10 cellular contexts compared by ENCODE assay signal in the genomic region with DNA sequence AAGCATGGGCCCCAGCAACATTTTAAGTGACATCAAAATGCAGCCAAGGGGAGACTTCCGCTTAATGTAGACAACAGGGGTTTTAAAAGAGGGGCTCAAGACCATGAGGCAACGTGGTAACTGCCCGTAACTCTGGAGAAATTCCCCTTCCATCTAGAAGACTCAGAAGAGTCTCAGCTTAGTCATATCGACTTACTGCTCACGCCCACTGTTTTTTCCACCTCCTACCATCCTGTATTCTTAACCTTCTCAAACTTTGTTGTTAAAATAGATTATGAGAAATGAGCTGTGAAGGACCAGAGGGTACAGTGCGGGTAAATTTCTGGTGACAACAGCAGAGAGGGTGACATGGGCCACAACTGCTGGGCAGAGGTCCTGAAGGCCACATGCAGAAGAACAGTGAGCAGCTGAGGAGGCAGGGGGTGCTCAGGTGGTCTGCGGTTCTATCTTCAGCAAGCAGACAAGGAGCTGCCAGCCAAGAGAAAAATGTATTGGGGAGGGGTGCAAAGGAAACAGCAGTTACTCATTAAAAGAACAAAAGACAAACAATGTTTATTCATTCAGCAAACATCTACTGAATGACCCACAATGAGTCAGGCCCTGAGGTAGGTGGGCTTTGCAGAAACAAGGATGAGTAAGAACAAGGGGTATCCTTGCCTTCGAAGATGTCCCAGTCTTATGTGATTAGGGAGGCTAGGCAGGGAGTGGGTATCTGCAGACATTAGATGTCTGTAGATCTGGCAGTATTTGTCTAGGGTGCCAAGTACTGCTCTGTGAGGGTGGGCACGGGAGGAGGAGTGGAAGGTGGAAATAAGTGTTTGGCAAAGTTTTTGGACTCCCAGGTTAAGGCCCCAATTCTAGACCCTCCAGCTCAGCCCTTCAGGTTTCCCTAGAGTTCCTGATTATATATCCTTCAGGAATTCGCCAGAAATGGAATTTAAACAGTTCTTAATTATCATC.
A peak's percentile ranks its signal among the peaks of the same experiment; 100 is the strongest.
DNase-seq lines count a peak whose midpoint lies in the region; ATAC-seq and TF ChIP-seq lines count a peak whose summit lies in the region.
"Had no signal": no experiment of that assay in that cellular context is flagged by ENCODE, and none has a peak within 500 bp of the region (broad histone marks: within the 10 kb centered on the region; RNA-seq: fewer than 3 reads in every experiment).

No MANE protein-coding gene starts in this region.

- H3K4me2 ChIP-seq in SK-N-SH (peak overlapping the region; percentile 39; the same call in 1 of the 2 replicates), smooth muscle cell (peak overlapping the region; percentile 73)

- no peak for ATAC-seq in SK-N-SH treated with all-trans-retinoic acid at 6 μM for 48 hours
- ATAC-seq in HG03095 (IDR thresholded peaks at IDR 0.05; ENCODE audit: unreplicated experiment) = peak; percentile 91
- no peak for ATAC-seq in left cardiac atrium

- H3K36me3 ChIP-seq in SK-N-SH (replicated peaks in 1 of 2; ENCODE audit: control insufficient read depth in 1 of 2, insufficient read depth in 2 of 2, low read length in 1 of 2) = peaks cover 7 to 25% of the 10 kb centered on the region in 2 experiments
- no peaks in the 10 kb centered on the region for H3K36me3 ChIP-seq in smooth muscle cell (ENCODE audit: low read depth)

- DNase-seq in SK-N-SH (no peak), smooth muscle cell (lab: John Stamatoyannopoulos, UW; ENCODE audit: unreplicated experiment) (no peak), left cardiac atrium (no peak), DMS53 treated with DMSO at 0.1 percent for 48 hours (lab: John Stamatoyannopoulos, UW; ENCODE audit: unreplicated experiment) (no peak), NCI-H69 (lab: John Stamatoyannopoulos, UW) (no peak)
- DNase-seq in activated CD8-positive, alpha-beta memory T cell treated with anti-CD3 and anti-CD28 coated beads, Interleukin-2, amount 50 U/mL, for 24 hours (ENCODE audit: extremely low read depth) = peak; percentile 5

- no peaks in the 10 kb centered on the region for H3K9me3 ChIP-seq in SK-N-SH
- no peaks in the 10 kb centered on the region for H3K9me3 ChIP-seq in smooth muscle cell (replicated peaks; ENCODE audit: low read depth)

- no peak overlapping the region for H3K4me3 ChIP-seq in SK-N-SH (ENCODE audit: low read depth in 2 of 2, low read length in 1 of 2)
- H3K4me3 ChIP-seq in smooth muscle cell = no peak overlapping the region

- H3K27ac ChIP-seq in SK-N-SH (ENCODE audit: low read depth in 2 of 2, low read length in 1 of 2) (peak overlapping the region in 1 of 2 experiments; percentile 51; a peak in 2 of 4 replicates), smooth muscle cell (ENCODE audit: low read depth) (peak overlapping the region; percentile 89)
- H3K27ac ChIP-seq: 22Rv1, VCaP had no signal

- H4K20me1 ChIP-seq in SK-N-SH (ENCODE audit: insufficient read depth) = no peaks in the 10 kb centered on the region
- H4K20me1 ChIP-seq in smooth muscle cell (ENCODE audit: low read depth) = no peaks in the 10 kb centered on the region

- no peak for TF ChIP-seq EP300 in SK-N-SH (IDR thresholded peaks at IDR 0.05; ENCODE audit: borderline replicate concordance in 1 of 2, low read depth in 1 of 2, low read length in 1 of 2)

- TF ChIP-seq CTCF in SK-N-SH (IDR thresholded peaks at IDR 0.05) (no peak), smooth muscle cell (IDR thresholded peaks at IDR 0.05; ENCODE audit: borderline replicate concordance, insufficient read depth, poor library complexity, severe bottlenecking) (no peak)

- TF ChIP-seq RAD21 in SK-N-SH (IDR thresholded peaks at IDR 0.05; ENCODE audit: low read length) = no peak

- H3K9ac ChIP-seq in SK-N-SH = no peak overlapping the region
- H3K9ac ChIP-seq in smooth muscle cell (ENCODE audit: low read depth) = peak overlapping the region; percentile 69

- WGBS in SK-N-SH (ENCODE audit: low lambda C conversion rate) = 77% methylated on average over 10 of the region's 10 CpGs
- WGBS in smooth muscle cell (ENCODE audit: low lambda C conversion rate) = 67% methylated on average over 10 of the region's 10 CpGs

- H3K27me3 ChIP-seq in SK-N-SH (ENCODE audit: insufficient read depth) = no peaks in the 10 kb centered on the region
- no peaks in the 10 kb centered on the region for H3K27me3 ChIP-seq in smooth muscle cell (ENCODE audit: low read depth)

- no peak overlapping the region for H2AFZ ChIP-seq in SK-N-SH (ENCODE audit: low read depth)
- no peak overlapping the region for H2AFZ ChIP-seq in smooth muscle cell (ENCODE audit: low read depth)

- POLR2A ChIA-PET in SK-N-SH (lab: Yijun Ruan, JAX) = no interaction called here

- H3K79me2 ChIP-seq in SK-N-SH (ENCODE audit: insufficient read depth) (peaks cover 43% of the 10 kb centered on the region; the same call in 1 of the 2 replicates), smooth muscle cell (ENCODE audit: low read depth) (peaks cover 46% of the 10 kb centered on the region)

- H3K4me1 ChIP-seq in SK-N-SH (ENCODE audit: control insufficient read depth in 1 of 2, insufficient read depth in 2 of 2, low read depth in 1 of 2, low read length in 1 of 2) (peaks cover 8 to 26% of the 10 kb centered on the region in 2 experiments), smooth muscle cell (ENCODE audit: low read depth) (peaks cover 15% of the 10 kb centered on the region)

- intact Hi-C loops in left cardiac atrium (cut with DNase I) = no loop called here

- H3K9me2 ChIP-seq in SK-N-SH = no peaks in the 10 kb centered on the region

- CTCF ChIA-PET in SK-N-SH (lab: Yijun Ruan, JAX) = interaction anchor here (3.2 kb wide), 1 partner anchor 15 kb away, joined by 10 read pairs; no protein-coding TSS in a partner anchor

- H3F3A ChIP-seq in SK-N-SH (replicated peaks; ENCODE audit: insufficient read depth) (peaks cover 10% of the 10 kb centered on the region), smooth muscle cell (ENCODE audit: low read depth) (no peaks in the 10 kb centered on the region)

TF ChIP-seq in SK-N-SH, 30 proteins besides CTCF, POLR2A, EP300 and RAD21:
- TF ChIP-seq SIN3A (IDR thresholded peaks at IDR 0.05; ENCODE audit: borderline replicate concordance, low read depth, low read length) (no peak), FOSL2 (IDR thresholded peaks at IDR 0.05; ENCODE audit: borderline replicate concordance, low read depth) (peak; percentile 55; the same call in 1 of the 2 replicates), CHD2 (IDR thresholded peaks at IDR 0.05; ENCODE audit: low read length, partially characterized antibody) (no peak), RCOR1 (IDR thresholded peaks at IDR 0.05; ENCODE audit: low read length) (no peak), TCF12 (IDR thresholded peaks at IDR 0.05) (peak; percentile 52), YY1 (IDR thresholded peaks at IDR 0.05; ENCODE audit: low read depth) (no peak), TEAD4 (IDR thresholded peaks at IDR 0.05; ENCODE audit: borderline replicate concordance, insufficient read depth) (no peak), POLR2AphosphoS5 (IDR thresholded peaks at IDR 0.05; ENCODE audit: low read depth, low read length) (no peak), FOXJ3 (CRISPR knock-in tag; IDR thresholded peaks at IDR 0.05) (no peak)
- TF ChIP-seq, protein P1, sequence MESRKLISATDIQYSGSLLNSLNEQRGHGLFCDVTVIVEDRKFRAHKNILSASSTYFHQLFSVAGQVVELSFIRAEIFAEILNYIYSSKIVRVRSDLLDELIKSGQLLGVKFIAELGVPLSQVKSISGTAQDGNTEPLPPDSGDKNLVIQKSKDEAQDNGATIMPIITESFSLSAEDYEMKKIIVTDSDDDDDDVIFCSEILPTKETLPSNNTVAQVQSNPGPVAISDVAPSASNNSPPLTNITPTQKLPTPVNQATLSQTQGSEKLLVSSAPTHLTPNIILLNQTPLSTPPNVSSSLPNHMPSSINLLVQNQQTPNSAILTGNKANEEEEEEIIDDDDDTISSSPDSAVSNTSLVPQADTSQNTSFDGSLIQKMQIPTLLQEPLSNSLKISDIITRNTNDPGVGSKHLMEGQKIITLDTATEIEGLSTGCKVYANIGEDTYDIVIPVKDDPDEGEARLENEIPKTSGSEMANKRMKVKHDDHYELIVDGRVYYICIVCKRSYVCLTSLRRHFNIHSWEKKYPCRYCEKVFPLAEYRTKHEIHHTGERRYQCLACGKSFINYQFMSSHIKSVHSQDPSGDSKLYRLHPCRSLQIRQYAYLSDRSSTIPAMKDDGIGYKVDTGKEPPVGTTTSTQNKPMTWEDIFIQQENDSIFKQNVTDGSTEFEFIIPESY (IDR thresholded peaks at IDR 0.05; ENCODE audit: borderline replicate concordance, low read depth) = no peak
TF ChIP-seq in SK-N-SH: peak in this region for 2.

TF ChIP-seq in SK-N-SH treated with all-trans-retinoic acid at 6 μM for 48 hours, 23 proteins besides CTCF, POLR2A, EP300 and RAD21 (continues in another document):
- no peak for TF ChIP-seq SNAI2 (CRISPR knock-in tag; IDR thresholded peaks at IDR 0.05)
- no peak for TF ChIP-seq RARB (CRISPR knock-in tag; IDR thresholded peaks at IDR 0.05)
- TF ChIP-seq OSR1 (CRISPR knock-in tag; IDR thresholded peaks at IDR 0.05) = no peak
- no peak for TF ChIP-seq BACH2 (CRISPR knock-in tag; IDR thresholded peaks at IDR 0.05; ENCODE audit: borderline replicate concordance)
- TF ChIP-seq, protein P2, sequence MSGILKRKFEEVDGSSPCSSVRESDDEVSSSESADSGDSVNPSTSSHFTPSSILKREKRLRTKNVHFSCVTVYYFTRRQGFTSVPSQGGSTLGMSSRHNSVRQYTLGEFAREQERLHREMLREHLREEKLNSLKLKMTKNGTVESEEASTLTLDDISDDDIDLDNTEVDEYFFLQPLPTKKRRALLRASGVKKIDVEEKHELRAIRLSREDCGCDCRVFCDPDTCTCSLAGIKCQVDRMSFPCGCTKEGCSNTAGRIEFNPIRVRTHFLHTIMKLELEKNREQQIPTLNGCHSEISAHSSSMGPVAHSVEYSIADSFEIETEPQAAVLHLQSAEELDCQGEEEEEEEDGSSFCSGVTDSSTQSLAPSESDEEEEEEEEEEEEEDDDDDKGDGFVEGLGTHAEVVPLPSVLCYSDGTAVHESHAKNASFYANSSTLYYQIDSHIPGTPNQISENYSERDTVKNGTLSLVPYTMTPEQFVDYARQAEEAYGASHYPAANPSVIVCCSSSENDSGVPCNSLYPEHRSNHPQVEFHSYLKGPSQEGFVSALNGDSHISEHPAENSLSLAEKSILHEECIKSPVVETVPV (CRISPR knock-in tag; IDR thresholded peaks at IDR 0.05) = no peak
- TF ChIP-seq ZNF70 (CRISPR knock-in tag; IDR thresholded peaks at IDR 0.05) = no peak
- TF ChIP-seq, protein P3, sequence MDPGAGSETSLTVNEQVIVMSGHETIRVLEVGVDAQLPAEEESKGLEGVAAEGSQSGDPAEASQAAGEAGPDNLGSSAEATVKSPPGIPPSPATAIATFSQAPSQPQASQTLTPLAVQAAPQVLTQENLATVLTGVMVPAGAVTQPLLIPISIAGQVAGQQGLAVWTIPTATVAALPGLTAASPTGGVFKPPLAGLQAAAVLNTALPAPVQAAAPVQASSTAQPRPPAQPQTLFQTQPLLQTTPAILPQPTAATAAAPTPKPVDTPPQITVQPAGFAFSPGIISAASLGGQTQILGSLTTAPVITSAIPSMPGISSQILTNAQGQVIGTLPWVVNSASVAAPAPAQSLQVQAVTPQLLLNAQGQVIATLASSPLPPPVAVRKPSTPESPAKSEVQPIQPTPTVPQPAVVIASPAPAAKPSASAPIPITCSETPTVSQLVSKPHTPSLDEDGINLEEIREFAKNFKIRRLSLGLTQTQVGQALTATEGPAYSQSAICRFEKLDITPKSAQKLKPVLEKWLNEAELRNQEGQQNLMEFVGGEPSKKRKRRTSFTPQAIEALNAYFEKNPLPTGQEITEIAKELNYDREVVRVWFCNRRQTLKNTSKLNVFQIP (CRISPR knock-in tag; IDR thresholded peaks at IDR 0.05; ENCODE audit: borderline replicate concordance, low read depth) = no peak
